In genomic region chr22:46596819-46597218, GRCh38 we compare ENCODE assay signal across 11 cellular contexts. TPM values are rescaled to one million over a fixed set of nuclear protein-coding genes. Genes with fewer than 3 reads are reported as not detected.
DNase-seq lines count a peak whose midpoint lies in the region; ATAC-seq and TF ChIP-seq lines count a peak whose summit lies in the region.
"Had no signal": no experiment of that assay in that cellular context is flagged by ENCODE, and none has a peak within 500 bp of the region (broad histone marks: within the 10 kb centered on the region; RNA-seq: fewer than 3 reads in every experiment).

No MANE protein-coding gene starts in this region.

- no peak overlapping the region for H3K23ac ChIP-seq in IMR-90 (ENCODE audit: low read depth, low read length)

- TF ChIP-seq CTCF in 22Rv1 (IDR thresholded peaks at IDR 0.05) = peak; percentile 72
- TF ChIP-seq CTCF in IMR-90 (conservative IDR thresholded peaks at IDR 0.05; ENCODE audit: low read depth, low read length) = no peak
- peak in 4 of 6 experiments; percentile 8 to 61 (median 52) for TF ChIP-seq CTCF in Peyer's patch (IDR thresholded peaks at IDR 0.05)

- DNase-seq in IMR-90 (no peak), Peyer's patch (peak in 2 of 3 donors; percentile 84 to 89), left kidney (ENCODE audit: low read depth, low spot score) (peak; percentile 89), SKM-1 treated with dmso at 0.1 percent for 144 hours (lab: John Stamatoyannopoulos, UW; ENCODE audit: unreplicated experiment) (no peak)
- DNase-seq in activated CD4-positive, alpha-beta T cell treated with anti-CD3 and anti-CD28 coated beads for 4 hours = no peak
- DNase-seq in activated T-cell treated with anti-CD3 and anti-CD28 coated beads, Interleukin-2, amount 50 U/mL, for 1 hour = no peak
- DNase-seq: NCI-H446 treated with DMSO at 0.1 percent for 48 hours, right lobe of liver, T-helper 17 cell had no signal

- CTCF ChIA-PET in IMR-90 (lab: Yijun Ruan, JAX) = no interaction called here

- no peaks in the 10 kb centered on the region for H3K9me1 ChIP-seq in IMR-90 (ENCODE audit: insufficient read depth, low read length)

- no peak for TF ChIP-seq RAD21 in IMR-90 (IDR thresholded peaks at IDR 0.05; ENCODE audit: low read length)

- H2BK15ac ChIP-seq in IMR-90 (ENCODE audit: low read depth, low read length) = no peak overlapping the region

- H2BK20ac ChIP-seq in IMR-90 (ENCODE audit: low read depth, low read length) = no peak overlapping the region

- H3K9me3 ChIP-seq in IMR-90 (ENCODE audit: control insufficient read depth, insufficient read depth, low read length) (no peaks in the 10 kb centered on the region), Peyer's patch (no peaks in the 10 kb centered on the region)
- H3K9me3 ChIP-seq: right lobe of liver had no signal

- TF ChIP-seq POLR2A in IMR-90 (IDR thresholded peaks at IDR 0.05; ENCODE audit: low read depth, low read length) (no peak), Peyer's patch (IDR thresholded peaks at IDR 0.05) (peak in 1 of 2 donors; percentile 26)

- H3K14ac ChIP-seq in IMR-90 (replicated peaks; ENCODE audit: low read depth, low read length) = no peak overlapping the region

- peak overlapping the region; percentile 60 for H3K27ac ChIP-seq in 22Rv1
- no peak overlapping the region for H3K27ac ChIP-seq in IMR-90 (ENCODE audit: insufficient read depth, low read length)
- H3K27ac ChIP-seq in Peyer's patch = peak overlapping the region in 2 of 4 donors; percentile 26 to 59
- H3K27ac ChIP-seq: right lobe of liver had no signal

- no peak overlapping the region for H4K91ac ChIP-seq in IMR-90 (ENCODE audit: insufficient read depth, low read depth, low read length)

- H3K56ac ChIP-seq in IMR-90 (ENCODE audit: extremely low read depth, insufficient read depth, low read length) = no peak overlapping the region

- H2AFZ ChIP-seq in IMR-90 (replicated peaks; ENCODE audit: low read length, poor library complexity) = peak overlapping the region; percentile 51

- H2BK120ac ChIP-seq in IMR-90 (ENCODE audit: low read depth, low read length) = no peak overlapping the region

- H4K20me1 ChIP-seq in IMR-90 (ENCODE audit: insufficient read depth, low read length) = peaks cover 11% of the 10 kb centered on the region

- intact Hi-C loops in IMR-90 (cut with micrococcal nuclease) = no loop called here

- H2BK5ac ChIP-seq in IMR-90 (ENCODE audit: low read depth, low read length, poor library complexity, severe bottlenecking) = no peak overlapping the region

- H4K5ac ChIP-seq in IMR-90 (ENCODE audit: low read depth, low read length) = no peak overlapping the region

- H3K27me3 ChIP-seq in IMR-90 (ENCODE audit: control insufficient read depth, insufficient read depth, low read length) = no peaks in the 10 kb centered on the region
- no peaks in the 10 kb centered on the region for H3K27me3 ChIP-seq in Peyer's patch
- H3K27me3 ChIP-seq: right lobe of liver had no signal

- no peak for ATAC-seq in IMR-90 (ENCODE audit: low read depth)
- no peak for ATAC-seq in GM19328 (IDR thresholded peaks at IDR 0.05; ENCODE audit: unreplicated experiment)
- ATAC-seq: T-helper 17 cell had no signal

- no peak overlapping the region for H2AK5ac ChIP-seq in IMR-90 (ENCODE audit: low read depth, low read length)

- no peak overlapping the region for H3K4ac ChIP-seq in IMR-90 (ENCODE audit: low read depth, low read length)

- peaks cover 7% of the 10 kb centered on the region for H3K4me1 ChIP-seq in IMR-90 (ENCODE audit: control insufficient read depth, insufficient read depth, low read length)
- peaks cover 0 to 33% (median 0%) of the 10 kb centered on the region in 4 donors for H3K4me1 ChIP-seq in Peyer's patch
- H3K4me1 ChIP-seq: right lobe of liver had no signal

- H3K36me3 ChIP-seq in IMR-90 (ENCODE audit: control insufficient read depth, insufficient read depth, low read length) (no peaks in the 10 kb centered on the region; the same call in 1 of the 2 replicates), Peyer's patch (no peaks in the 10 kb centered on the region)
- H3K36me3 ChIP-seq: right lobe of liver had no signal

- no peak overlapping the region for H3K4me2 ChIP-seq in IMR-90 (ENCODE audit: low read depth, low read length)

- H2AK9ac ChIP-seq in IMR-90 (replicated peaks; ENCODE audit: low read depth, low read length, poor library complexity) = no peak overlapping the region

- H3K4me3 ChIP-seq in IMR-90 (ENCODE audit: insufficient read depth, low read depth, low read length) (no peak overlapping the region), Peyer's patch (no peak overlapping the region)
- H3K4me3 ChIP-seq: right lobe of liver had no signal

- dilution Hi-C loops in IMR-90 (cut with HindIII; ENCODE audit: low sequenced_read_pairs, unreplicated experiment) = no loop called here

- in situ Hi-C loops in IMR-90 (cut with MboI; ENCODE audit: low sequenced_read_pairs) = no loop called here

- no peak overlapping the region for H3K18ac ChIP-seq in IMR-90 (ENCODE audit: low read depth, low read length)

- WGBS in IMR-90 (ENCODE audit: extremely low coverage in 2 of 2, insufficient read length in 1 of 2), 2 experiments = 95% methylated on average over 6 of the region's 7 CpGs; no CpG with 5 or more reads in 1 of the 2 experiments

- POLR2A ChIA-PET in IMR-90 (lab: Charles Lee; ENCODE audit: unreplicated experiment) = no interaction called here

- no peak overlapping the region for H3K9ac ChIP-seq in IMR-90 (ENCODE audit: low read depth, low read length)

- no peak overlapping the region for H4K8ac ChIP-seq in IMR-90 (ENCODE audit: low read depth in 2 of 2, low read length in 2 of 2)

- no TSS peak for BruUV-seq in IMR-90 (replicated peaks; lab: Mats Ljungman, UMichigan)

- H3K79me1 ChIP-seq in IMR-90 (ENCODE audit: low read depth in 1 of 2, low read length in 2 of 2) = no peaks in the 10 kb centered on the region

TF ChIP-seq in IMR-90, 13 proteins besides CTCF, POLR2A, EP300 and RAD21:
- TF ChIP-seq MXI1 (IDR thresholded peaks at IDR 0.05; ENCODE audit: borderline replicate concordance, low read depth, low read length) (no peak), CEBPB (IDR thresholded peaks at IDR 0.05; ENCODE audit: low read depth, low read length) (no peak), MAFK (IDR thresholded peaks at IDR 0.05; ENCODE audit: low read depth, low read length) (no peak), USF2 (IDR thresholded peaks at IDR 0.05; ENCODE audit: low read depth, low read length) (no peak), RCOR1 (IDR thresholded peaks at IDR 0.05; ENCODE audit: insufficient replicate concordance, low read length) (no peak), FOS (IDR thresholded peaks at IDR 0.05; ENCODE audit: low read depth, low read length) (no peak), RFX5 (IDR thresholded peaks at IDR 0.05; ENCODE audit: low read depth, low read length) (no peak), SMC3 (IDR thresholded peaks at IDR 0.05; ENCODE audit: low read depth, low read length) (no peak), ELK1 (IDR thresholded peaks at IDR 0.05; ENCODE audit: borderline replicate concordance, low read depth, low read length) (no peak), CHD1 (IDR thresholded peaks at IDR 0.05; ENCODE audit: low read depth, low read length) (no peak)

RNA-seq across cellular contexts. Expression of gene GRAMD4, which starts 23.4 kb away (rescaled TPM):
- total RNA-seq in IMR-90 (2012; rRNA removed) (2.7 and 2.8 TPM in 2 replicates), Peyer's patch (100 to 1,000 TPM in 3 of 4 donors, 10 to 100 TPM in 1; 98.2 to 428 (median 422) TPM)
- polyA plus RNA-seq in IMR-90 (2012; rRNA removed) = 5.8 and 7.4 TPM in 2 replicates
- polyA plus RNA-seq in IMR-90 (2012; cell fraction: cytosol; rRNA removed) = 3.2 and 5.9 TPM in 2 replicates
- polyA plus RNA-seq in IMR-90 (2012; cell fraction: nucleus; rRNA removed; ENCODE audit: low replicate concordance) = 11.4 and 12.3 TPM in 2 replicates

RNA-seq across cellular contexts. Expression of gene CELSR1, which starts 59.4 kb away (rescaled TPM):
- 0.36 and 0.56 TPM in 2 replicates for total RNA-seq in IMR-90 (2012; rRNA removed)
- 0.82 and 1.4 TPM in 2 replicates for polyA plus RNA-seq in IMR-90 (2012; rRNA removed)
- polyA plus RNA-seq in IMR-90 (2012; cell fraction: cytosol; rRNA removed) = 0.47 and 1.2 TPM in 2 replicates
- polyA plus RNA-seq in IMR-90 (2012; cell fraction: nucleus; rRNA removed; ENCODE audit: low replicate concordance) = 0.91 and 1.9 TPM in 2 replicates
- total RNA-seq in Peyer's patch = 10 to 100 TPM in 1 of 4 donors, 1 to 10 TPM in 3; 1.1 to 22.3 (median 1.5) TPM

Comparison
In these comparisons a context has a peak if more than half of its experiments do, and no peak if none do; other contexts are left out.
1. DNase-seq: peak in Peyer's patch (2 of 3) and left kidney (single experiment); none in IMR-90 (single experiment), SKM-1 treated with dmso at 0.1 percent for 144 hours (single experiment), activated CD4-positive, alpha-beta T cell treated with anti-CD3 and anti-CD28 coated beads for 4 hours (0 of 2) and activated T-cell treated with anti-CD3 and anti-CD28 coated beads, Interleukin-2, amount 50 U/mL, for 1 hour (single experiment).
2. RNA of gene GRAMD4, which starts 23.4 kb away (total RNA-seq): 98.2 to 428 TPM in Peyer's patch; 2.7 to 2.8 TPM in IMR-90; every median in the first group is over 10 times any median in the second.